ENCODE assay signal across 1 cellular context in the genomic region with DNA sequence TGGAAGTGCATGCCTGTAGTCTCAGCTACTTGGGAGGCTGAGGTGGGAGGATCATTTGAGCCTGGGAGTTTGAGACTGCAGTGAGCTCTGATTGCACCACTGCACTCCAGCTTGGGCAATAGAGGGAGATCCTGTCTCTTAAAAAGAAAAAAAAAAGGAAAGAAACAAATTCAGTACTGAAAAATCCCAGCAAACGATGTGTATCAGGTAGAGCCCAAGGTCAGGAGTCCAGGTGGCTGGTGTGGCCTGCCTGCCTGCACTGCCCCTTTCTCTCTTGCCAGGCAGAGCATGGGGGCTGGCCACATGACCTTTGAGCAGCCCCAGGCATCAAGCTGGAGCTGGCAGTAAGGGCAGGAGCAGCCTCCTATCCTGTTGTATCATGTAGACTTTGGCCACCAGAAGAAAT.
TF ChIP-seq lines count a peak whose summit lies in the region.

No MANE protein-coding gene starts in this region.

TF ChIP-seq in HepG2, 621 proteins besides CTCF, POLR2A, EP300 and RAD21 (continued from another document and continues in another):
- TF ChIP-seq, protein P1, sequence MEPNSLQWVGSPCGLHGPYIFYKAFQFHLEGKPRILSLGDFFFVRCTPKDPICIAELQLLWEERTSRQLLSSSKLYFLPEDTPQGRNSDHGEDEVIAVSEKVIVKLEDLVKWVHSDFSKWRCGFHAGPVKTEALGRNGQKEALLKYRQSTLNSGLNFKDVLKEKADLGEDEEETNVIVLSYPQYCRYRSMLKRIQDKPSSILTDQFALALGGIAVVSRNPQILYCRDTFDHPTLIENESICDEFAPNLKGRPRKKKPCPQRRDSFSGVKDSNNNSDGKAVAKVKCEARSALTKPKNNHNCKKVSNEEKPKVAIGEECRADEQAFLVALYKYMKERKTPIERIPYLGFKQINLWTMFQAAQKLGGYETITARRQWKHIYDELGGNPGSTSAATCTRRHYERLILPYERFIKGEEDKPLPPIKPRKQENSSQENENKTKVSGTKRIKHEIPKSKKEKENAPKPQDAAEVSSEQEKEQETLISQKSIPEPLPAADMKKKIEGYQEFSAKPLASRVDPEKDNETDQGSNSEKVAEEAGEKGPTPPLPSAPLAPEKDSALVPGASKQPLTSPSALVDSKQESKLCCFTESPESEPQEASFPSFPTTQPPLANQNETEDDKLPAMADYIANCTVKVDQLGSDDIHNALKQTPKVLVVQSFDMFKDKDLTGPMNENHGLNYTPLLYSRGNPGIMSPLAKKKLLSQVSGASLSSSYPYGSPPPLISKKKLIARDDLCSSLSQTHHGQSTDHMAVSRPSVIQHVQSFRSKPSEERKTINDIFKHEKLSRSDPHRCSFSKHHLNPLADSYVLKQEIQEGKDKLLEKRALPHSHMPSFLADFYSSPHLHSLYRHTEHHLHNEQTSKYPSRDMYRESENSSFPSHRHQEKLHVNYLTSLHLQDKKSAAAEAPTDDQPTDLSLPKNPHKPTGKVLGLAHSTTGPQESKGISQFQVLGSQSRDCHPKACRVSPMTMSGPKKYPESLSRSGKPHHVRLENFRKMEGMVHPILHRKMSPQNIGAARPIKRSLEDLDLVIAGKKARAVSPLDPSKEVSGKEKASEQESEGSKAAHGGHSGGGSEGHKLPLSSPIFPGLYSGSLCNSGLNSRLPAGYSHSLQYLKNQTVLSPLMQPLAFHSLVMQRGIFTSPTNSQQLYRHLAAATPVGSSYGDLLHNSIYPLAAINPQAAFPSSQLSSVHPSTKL (CRISPR knock-in tag; IDR thresholded peaks at IDR 0.05) = peak; percentile 78
- TF ChIP-seq NFE2L1 (CRISPR knock-in tag; IDR thresholded peaks at IDR 0.05; ENCODE audit: borderline replicate concordance) (no peak), YEATS4 (CRISPR knock-in tag; IDR thresholded peaks at IDR 0.05; ENCODE audit: borderline replicate concordance) (no peak), ZNF580 (CRISPR knock-in tag; IDR thresholded peaks at IDR 0.05; ENCODE audit: borderline replicate concordance, low read depth) (no peak), ZKSCAN1 (IDR thresholded peaks at IDR 0.05; ENCODE audit: low read length) (no peak), TBX3 (IDR thresholded peaks at IDR 0.05; ENCODE audit: borderline replicate concordance) (no peak), ZNF839 (CRISPR knock-in tag; IDR thresholded peaks at IDR 0.05; ENCODE audit: borderline replicate concordance) (no peak), KDM4B (CRISPR knock-in tag; IDR thresholded peaks at IDR 0.05) (no peak), PREB (CRISPR knock-in tag; IDR thresholded peaks at IDR 0.05) (no peak), JARID2 (CRISPR knock-in tag; IDR thresholded peaks at IDR 0.05; ENCODE audit: insufficient replicate concordance) (no peak), ZNF281 (CRISPR knock-in tag; IDR thresholded peaks at IDR 0.05; ENCODE audit: borderline replicate concordance) (peak; percentile 59; the same call in 1 of the 2 replicates), GLI4 (CRISPR knock-in tag; IDR thresholded peaks at IDR 0.05; ENCODE audit: borderline replicate concordance) (no peak), ZNF547 (CRISPR knock-in tag; IDR thresholded peaks at IDR 0.05) (no peak), ZNF724P (CRISPR knock-in tag; IDR thresholded peaks at IDR 0.05; ENCODE audit: borderline replicate concordance) (no peak), FOSL1 (CRISPR knock-in tag; IDR thresholded peaks at IDR 0.05; ENCODE audit: borderline replicate concordance) (no peak), HNRNPL (IDR thresholded peaks at IDR 0.05; ENCODE audit: low read depth, low read length) (peak; percentile 83; the same call in 1 of the 2 replicates), ZNF790 (CRISPR knock-in tag; IDR thresholded peaks at IDR 0.05; ENCODE audit: borderline replicate concordance) (no peak), PATZ1 (CRISPR knock-in tag; IDR thresholded peaks at IDR 0.05) (peak; percentile 89), TEF (CRISPR knock-in tag; IDR thresholded peaks at IDR 0.05) (no peak), POGK (CRISPR knock-in tag; conservative IDR thresholded peaks at IDR 0.05) (no peak), KDM2A (CRISPR knock-in tag; IDR thresholded peaks at IDR 0.05; ENCODE audit: borderline replicate concordance, low read depth) (0 out of 2 replicates have a peak, but pooled peaks have one; percentile 26)
- TF ChIP-seq, protein P2, sequence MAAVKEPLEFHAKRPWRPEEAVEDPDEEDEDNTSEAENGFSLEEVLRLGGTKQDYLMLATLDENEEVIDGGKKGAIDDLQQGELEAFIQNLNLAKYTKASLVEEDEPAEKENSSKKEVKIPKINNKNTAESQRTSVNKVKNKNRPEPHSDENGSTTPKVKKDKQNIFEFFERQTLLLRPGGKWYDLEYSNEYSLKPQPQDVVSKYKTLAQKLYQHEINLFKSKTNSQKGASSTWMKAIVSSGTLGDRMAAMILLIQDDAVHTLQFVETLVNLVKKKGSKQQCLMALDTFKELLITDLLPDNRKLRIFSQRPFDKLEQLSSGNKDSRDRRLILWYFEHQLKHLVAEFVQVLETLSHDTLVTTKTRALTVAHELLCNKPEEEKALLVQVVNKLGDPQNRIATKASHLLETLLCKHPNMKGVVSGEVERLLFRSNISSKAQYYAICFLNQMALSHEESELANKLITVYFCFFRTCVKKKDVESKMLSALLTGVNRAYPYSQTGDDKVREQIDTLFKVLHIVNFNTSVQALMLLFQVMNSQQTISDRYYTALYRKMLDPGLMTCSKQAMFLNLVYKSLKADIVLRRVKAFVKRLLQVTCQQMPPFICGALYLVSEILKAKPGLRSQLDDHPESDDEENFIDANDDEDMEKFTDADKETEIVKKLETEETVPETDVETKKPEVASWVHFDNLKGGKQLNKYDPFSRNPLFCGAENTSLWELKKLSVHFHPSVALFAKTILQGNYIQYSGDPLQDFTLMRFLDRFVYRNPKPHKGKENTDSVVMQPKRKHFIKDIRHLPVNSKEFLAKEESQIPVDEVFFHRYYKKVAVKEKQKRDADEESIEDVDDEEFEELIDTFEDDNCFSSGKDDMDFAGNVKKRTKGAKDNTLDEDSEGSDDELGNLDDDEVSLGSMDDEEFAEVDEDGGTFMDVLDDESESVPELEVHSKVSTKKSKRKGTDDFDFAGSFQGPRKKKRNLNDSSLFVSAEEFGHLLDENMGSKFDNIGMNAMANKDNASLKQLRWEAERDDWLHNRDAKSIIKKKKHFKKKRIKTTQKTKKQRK (IDR thresholded peaks at IDR 0.05; ENCODE audit: low read length) = no peak
- TF ChIP-seq, protein P3, sequence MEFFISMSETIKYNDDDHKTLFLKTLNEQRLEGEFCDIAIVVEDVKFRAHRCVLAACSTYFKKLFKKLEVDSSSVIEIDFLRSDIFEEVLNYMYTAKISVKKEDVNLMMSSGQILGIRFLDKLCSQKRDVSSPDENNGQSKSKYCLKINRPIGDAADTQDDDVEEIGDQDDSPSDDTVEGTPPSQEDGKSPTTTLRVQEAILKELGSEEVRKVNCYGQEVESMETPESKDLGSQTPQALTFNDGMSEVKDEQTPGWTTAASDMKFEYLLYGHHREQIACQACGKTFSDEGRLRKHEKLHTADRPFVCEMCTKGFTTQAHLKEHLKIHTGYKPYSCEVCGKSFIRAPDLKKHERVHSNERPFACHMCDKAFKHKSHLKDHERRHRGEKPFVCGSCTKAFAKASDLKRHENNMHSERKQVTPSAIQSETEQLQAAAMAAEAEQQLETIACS (CRISPR knock-in tag; IDR thresholded peaks at IDR 0.05) = no peak
- TF ChIP-seq, protein P4, sequence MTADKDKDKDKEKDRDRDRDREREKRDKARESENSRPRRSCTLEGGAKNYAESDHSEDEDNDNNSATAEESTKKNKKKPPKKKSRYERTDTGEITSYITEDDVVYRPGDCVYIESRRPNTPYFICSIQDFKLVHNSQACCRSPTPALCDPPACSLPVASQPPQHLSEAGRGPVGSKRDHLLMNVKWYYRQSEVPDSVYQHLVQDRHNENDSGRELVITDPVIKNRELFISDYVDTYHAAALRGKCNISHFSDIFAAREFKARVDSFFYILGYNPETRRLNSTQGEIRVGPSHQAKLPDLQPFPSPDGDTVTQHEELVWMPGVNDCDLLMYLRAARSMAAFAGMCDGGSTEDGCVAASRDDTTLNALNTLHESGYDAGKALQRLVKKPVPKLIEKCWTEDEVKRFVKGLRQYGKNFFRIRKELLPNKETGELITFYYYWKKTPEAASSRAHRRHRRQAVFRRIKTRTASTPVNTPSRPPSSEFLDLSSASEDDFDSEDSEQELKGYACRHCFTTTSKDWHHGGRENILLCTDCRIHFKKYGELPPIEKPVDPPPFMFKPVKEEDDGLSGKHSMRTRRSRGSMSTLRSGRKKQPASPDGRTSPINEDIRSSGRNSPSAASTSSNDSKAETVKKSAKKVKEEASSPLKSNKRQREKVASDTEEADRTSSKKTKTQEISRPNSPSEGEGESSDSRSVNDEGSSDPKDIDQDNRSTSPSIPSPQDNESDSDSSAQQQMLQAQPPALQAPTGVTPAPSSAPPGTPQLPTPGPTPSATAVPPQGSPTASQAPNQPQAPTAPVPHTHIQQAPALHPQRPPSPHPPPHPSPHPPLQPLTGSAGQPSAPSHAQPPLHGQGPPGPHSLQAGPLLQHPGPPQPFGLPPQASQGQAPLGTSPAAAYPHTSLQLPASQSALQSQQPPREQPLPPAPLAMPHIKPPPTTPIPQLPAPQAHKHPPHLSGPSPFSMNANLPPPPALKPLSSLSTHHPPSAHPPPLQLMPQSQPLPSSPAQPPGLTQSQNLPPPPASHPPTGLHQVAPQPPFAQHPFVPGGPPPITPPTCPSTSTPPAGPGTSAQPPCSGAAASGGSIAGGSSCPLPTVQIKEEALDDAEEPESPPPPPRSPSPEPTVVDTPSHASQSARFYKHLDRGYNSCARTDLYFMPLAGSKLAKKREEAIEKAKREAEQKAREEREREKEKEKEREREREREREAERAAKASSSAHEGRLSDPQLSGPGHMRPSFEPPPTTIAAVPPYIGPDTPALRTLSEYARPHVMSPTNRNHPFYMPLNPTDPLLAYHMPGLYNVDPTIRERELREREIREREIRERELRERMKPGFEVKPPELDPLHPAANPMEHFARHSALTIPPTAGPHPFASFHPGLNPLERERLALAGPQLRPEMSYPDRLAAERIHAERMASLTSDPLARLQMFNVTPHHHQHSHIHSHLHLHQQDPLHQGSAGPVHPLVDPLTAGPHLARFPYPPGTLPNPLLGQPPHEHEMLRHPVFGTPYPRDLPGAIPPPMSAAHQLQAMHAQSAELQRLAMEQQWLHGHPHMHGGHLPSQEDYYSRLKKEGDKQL (CRISPR knock-in tag; IDR thresholded peaks at IDR 0.05; ENCODE audit: low read depth) = no peak
